22 cellular contexts compared by ENCODE assay signal in genomic region chr5:9494321-9494720, GRCh38.
"Had no signal": no experiment of that assay in that cellular context is flagged by ENCODE, and none has a peak within 500 bp of the region (broad histone marks: within the 10 kb centered on the region; RNA-seq: fewer than 3 reads in every experiment).

No MANE protein-coding gene starts in this region.

- H3K4me1 ChIP-seq: foreskin keratinocyte, gastroesophageal sphincter, left lung, lower lobe of right lung had no signal

- H3K27ac ChIP-seq: coronary artery, dorsolateral prefrontal cortex, esophagus muscularis mucosa, foreskin keratinocyte, gastroesophageal sphincter, left lung, lower lobe of right lung had no signal

- ATAC-seq: foreskin keratinocyte, gastroesophageal sphincter, heart right ventricle, left cardiac atrium, left lung, left ventricle myocardium superior, lower lobe of right lung, mucosa of descending colon had no signal

- DNase-seq: dermis blood vessel endothelial cell; dorsolateral prefrontal cortex; effector CD4-positive, alpha-beta T cell; effector memory CD4-positive, alpha-beta T cell; foreskin keratinocyte; glutamatergic neuron; head of caudate nucleus; heart right ventricle; hippocampal formation; left cardiac atrium; left lung; left ventricle myocardium superior; lower lobe of right lung; mesenchymal stem cell; mucosa of descending colon; naive B cell had no signal

- H3K36me3 ChIP-seq: esophagus muscularis mucosa, gastroesophageal sphincter, heart right ventricle, left lung, lower lobe of right lung had no signal

- H3K4me3 ChIP-seq: coronary artery, dorsolateral prefrontal cortex, esophagus muscularis mucosa, gastroesophageal sphincter, heart right ventricle, left lung, lower lobe of right lung, mucosa of descending colon had no signal

- FAIRE-seq: colon, endothelial cell of umbilical vein, keratinocyte had no signal

- H3K27me3 ChIP-seq: dorsolateral prefrontal cortex, esophagus muscularis mucosa, foreskin keratinocyte, gastroesophageal sphincter, heart right ventricle, left lung had no signal

- H3K9me3 ChIP-seq: esophagus muscularis mucosa, gastroesophageal sphincter, heart right ventricle, left lung, lower lobe of right lung, mucosa of descending colon had no signal
